In genomic region chr4:174241162-174241561, GRCh38 we compare ENCODE assay signal across 27 cellular contexts.
"Had no signal": no experiment of that assay in that cellular context is flagged by ENCODE, and none has a peak within 500 bp of the region (broad histone marks: within the 10 kb centered on the region; RNA-seq: fewer than 3 reads in every experiment).

No MANE protein-coding gene starts in this region.

- H3K9me3 ChIP-seq: colonic mucosa, esophagus squamous epithelium, heart right ventricle, left lung, mucosa of descending colon, right lobe of liver, testis, tibial artery had no signal

- H3K4me2 ChIP-seq: neural progenitor cell had no signal

- H3K27me3 ChIP-seq: colonic mucosa, esophagus squamous epithelium, heart right ventricle, left lung, neural progenitor cell, right lobe of liver, testis, tibial artery had no signal

- H3K36me3 ChIP-seq: colonic mucosa, neural progenitor cell had no signal

- H2AFZ ChIP-seq: neural progenitor cell, parathyroid adenoma had no signal

- H3K27ac ChIP-seq: colonic mucosa, esophagus squamous epithelium, heart right ventricle, left lung, neural progenitor cell, parathyroid adenoma, right lobe of liver, testis, tibial artery had no signal

- H3K79me2 ChIP-seq: parathyroid adenoma had no signal

- ATAC-seq: heart right ventricle; left cardiac atrium; left lung; mucosa of descending colon; natural killer cell treated with Interleukin-12 subunit alpha and Interleukin-12 subunit beta and Interleukin-15 and Interleukin-18, amount 100 ng/mL, for 72 hours; right lobe of liver; stimulated activated naive CD8-positive, alpha-beta T cell treated with anti-CD3 and anti-CD28 coated beads, Interleukin-15, Interleukin-2, amounts not matched to agents 100 U/mL and 50 U/mL, for 24 hours had no signal

- DNase-seq: colonic mucosa; effector memory CD4-positive, alpha-beta T cell; esophagus squamous epithelium; foreskin melanocyte; glutamatergic neuron; heart right ventricle; hippocampal formation; left cardiac atrium; left lung; mesenchymal stem cell; mucosa of descending colon; naive B cell; right lobe of liver; small intestine; stimulated activated CD4-positive, alpha-beta T cell treated with anti-CD3 and anti-CD28 coated beads, Interleukin-12 subunit alpha, Interleukin-12 subunit beta, amount 100 ng/mL, for 4 hours; stimulated activated CD4-positive, alpha-beta T cell treated with anti-CD3 and anti-CD28 coated beads, Interleukin-1b, Interleukin-23, amount 100 ng/mL, for 48 hours; stimulated activated CD4-positive, alpha-beta T cell treated with anti-CD3 and anti-CD28 coated beads, Interleukin-4, amount 100 ng/mL, for 1 hour; stimulated activated CD8-positive, alpha-beta memory T cell treated with anti-CD3 and anti-CD28 coated beads, Interleukin-4, amount 100 ng/mL, for 48 hours; stimulated activated naive CD8-positive, alpha-beta T cell treated with anti-CD3 and anti-CD28 coated beads, Interleukin-15, Interleukin-2, amounts not matched to agents 100 U/mL and 50 U/mL, for 24 hours; substantia nigra; testis; tibial artery had no signal

- H3K9ac ChIP-seq: neural progenitor cell, parathyroid adenoma had no signal

- H3K4me1 ChIP-seq: colonic mucosa, esophagus squamous epithelium, left lung, neural progenitor cell, parathyroid adenoma, right lobe of liver, testis had no signal

- H3K4me3 ChIP-seq: colonic mucosa, esophagus squamous epithelium, heart right ventricle, left lung, mucosa of descending colon, neural progenitor cell, right lobe of liver, testis, tibial artery had no signal

- FAIRE-seq: endothelial cell of umbilical vein, islet of Langerhans, small intestine had no signal
